Comparison of ENCODE assay signal across 7 cellular contexts in genomic region chr7:66044498-66044854, GRCh38. TPM values are rescaled to one million over a fixed set of nuclear protein-coding genes. Genes with fewer than 3 reads are reported as not detected.
DNase-seq lines count a peak whose midpoint lies in the region; ATAC-seq and TF ChIP-seq lines count a peak whose summit lies in the region.
"Not testable (repeated sequence)": the region's sequence is repeated elsewhere in the genome, so short reads cannot be mapped to it uniquely, and the experiment has no call there.

No MANE protein-coding gene starts in this region.

- not testable (repeated sequence) for H3K27ac ChIP-seq in right cardiac atrium (ENCODE audit: low read length); naive thymus-derived CD4-positive, alpha-beta T cell (ENCODE audit: low read depth, low read length); smooth muscle cell (ENCODE audit: low read depth)

- H3K36me3 Mint-ChIP-seq in T-helper 2 cell treated with Interferon-gamma antibody and Interleukin-4, amounts not matched to agents 5 μg/mL and 100 μg/mL, for 36 hours (ENCODE audit: low read depth); activated naive CD8-positive, alpha-beta T cell treated with anti-CD3 and anti-CD28 coated beads, Interleukin-2, amount 10 ng/mL, durations not matched to agents 7 days and 5 days; effector memory CD8-positive, alpha-beta T cell (ENCODE audit: insufficient read depth); naive thymus-derived CD4-positive, alpha-beta T cell: not testable (repeated sequence)

- H3K27me3 ChIP-seq in right cardiac atrium (ENCODE audit: control insufficient read depth, insufficient read depth); naive thymus-derived CD4-positive, alpha-beta T cell (ENCODE audit: control insufficient read depth in 2 of 2, insufficient read depth in 2 of 2, low read length in 2 of 2); smooth muscle cell (ENCODE audit: low read depth): not testable (repeated sequence)

- POLR2A ChIA-PET in activated naive CD8-positive, alpha-beta T cell treated with anti-CD3 and anti-CD28 coated beads, Interleukin-2, amount 10 ng/mL, durations not matched to agents 7 days and 5 days (lab: Charles Lee); naive thymus-derived CD4-positive, alpha-beta T cell (lab: Charles Lee): not testable (repeated sequence)

- not testable (repeated sequence) for H3K79me2 ChIP-seq in smooth muscle cell (ENCODE audit: low read depth)

- not testable (repeated sequence) for H4K20me1 ChIP-seq in smooth muscle cell (ENCODE audit: low read depth)

- not testable (repeated sequence) for H3K9me3 Mint-ChIP-seq in T-helper 2 cell treated with Interferon-gamma antibody and Interleukin-4, amounts not matched to agents 5 μg/mL and 100 μg/mL, for 36 hours; activated naive CD8-positive, alpha-beta T cell treated with anti-CD3 and anti-CD28 coated beads, Interleukin-2, amount 10 ng/mL, durations not matched to agents 7 days and 5 days; effector memory CD8-positive, alpha-beta T cell; naive thymus-derived CD4-positive, alpha-beta T cell

- not testable (repeated sequence) for TF ChIP-seq CTCF in smooth muscle cell (IDR thresholded peaks at IDR 0.05; ENCODE audit: borderline replicate concordance, insufficient read depth, poor library complexity, severe bottlenecking)

- H3K4me2 ChIP-seq in smooth muscle cell = peak overlapping the region; percentile 88

- CTCF ChIA-PET in naive thymus-derived CD4-positive, alpha-beta T cell (lab: Charles Lee) = interaction anchor here (0.6 to 0.7 kb wide), 2 partner anchors 28 to 831 kb away, joined by 3 to 5 read pairs; no protein-coding TSS in a partner anchor

- DNase-seq in T-helper 2 cell treated with Interferon-gamma antibody and Interleukin-4, amounts not matched to agents 5 μg/mL and 100 μg/mL, for 36 hours (ENCODE audit: low spot score); activated naive CD8-positive, alpha-beta T cell treated with anti-CD3 and anti-CD28 coated beads, Interleukin-2, amount 10 ng/mL, durations not matched to agents 7 days and 5 days; effector memory CD8-positive, alpha-beta T cell; right cardiac atrium; naive thymus-derived CD4-positive, alpha-beta T cell; smooth muscle cell (lab: John Stamatoyannopoulos, UW; ENCODE audit: unreplicated experiment): not testable (repeated sequence)

- intact Hi-C loops in right cardiac atrium (cut with DNase I); naive thymus-derived CD4-positive, alpha-beta T cell (cut with micrococcal nuclease): not testable (repeated sequence)

- 25% methylated on average over 17 of the region's 17 CpGs for WGBS in right cardiac atrium
- 26% methylated on average over 17 of the region's 17 CpGs for WGBS in smooth muscle cell (ENCODE audit: low lambda C conversion rate)

- peak; percentile 1 for ATAC-seq in GM19463 (IDR thresholded peaks at IDR 0.05; ENCODE audit: unreplicated experiment)
- ATAC-seq in activated naive CD8-positive, alpha-beta T cell treated with anti-CD3 and anti-CD28 coated beads, Interleukin-2, amount 10 ng/mL, durations not matched to agents 7 days and 5 days (ENCODE audit: low read depth); effector memory CD8-positive, alpha-beta T cell (replicated peaks); right cardiac atrium; naive thymus-derived CD4-positive, alpha-beta T cell: not testable (repeated sequence)

- not testable (repeated sequence) for H3K27ac Mint-ChIP-seq in T-helper 2 cell treated with Interferon-gamma antibody and Interleukin-4, amounts not matched to agents 5 μg/mL and 100 μg/mL, for 36 hours; activated naive CD8-positive, alpha-beta T cell treated with anti-CD3 and anti-CD28 coated beads, Interleukin-2, amount 10 ng/mL, durations not matched to agents 7 days and 5 days; naive thymus-derived CD4-positive, alpha-beta T cell
- peak overlapping the region in 1 of 2 donors; percentile 49 for H3K27ac Mint-ChIP-seq in effector memory CD8-positive, alpha-beta T cell

- H3K4me1 ChIP-seq in right cardiac atrium (ENCODE audit: control insufficient read depth, insufficient read depth, low read length); naive thymus-derived CD4-positive, alpha-beta T cell (ENCODE audit: control insufficient read depth in 2 of 2, insufficient read depth in 2 of 2, low read length in 2 of 2); smooth muscle cell (ENCODE audit: low read depth): not testable (repeated sequence)

- not testable (repeated sequence) for H3K4me1 Mint-ChIP-seq in T-helper 2 cell treated with Interferon-gamma antibody and Interleukin-4, amounts not matched to agents 5 μg/mL and 100 μg/mL, for 36 hours (ENCODE audit: low read depth); activated naive CD8-positive, alpha-beta T cell treated with anti-CD3 and anti-CD28 coated beads, Interleukin-2, amount 10 ng/mL, durations not matched to agents 7 days and 5 days; effector memory CD8-positive, alpha-beta T cell (ENCODE audit: low read depth in 2 of 2); naive thymus-derived CD4-positive, alpha-beta T cell

- H3K4me3 ChIP-seq in right cardiac atrium (ENCODE audit: low read length) (peak overlapping the region; percentile 22), smooth muscle cell (peak overlapping the region; percentile 51)
- H3K4me3 ChIP-seq in naive thymus-derived CD4-positive, alpha-beta T cell (ENCODE audit: low read length) = not testable (repeated sequence)

- H3F3A ChIP-seq in smooth muscle cell (ENCODE audit: low read depth) = not testable (repeated sequence)

- not testable (repeated sequence) for H3K36me3 ChIP-seq in naive thymus-derived CD4-positive, alpha-beta T cell (ENCODE audit: control insufficient read depth in 2 of 3, insufficient read depth in 3 of 3, low read length in 3 of 3); smooth muscle cell (ENCODE audit: low read depth)

- peaks cover 13% of the 10 kb centered on the region for H3K27me3 Mint-ChIP-seq in T-helper 2 cell treated with Interferon-gamma antibody and Interleukin-4, amounts not matched to agents 5 μg/mL and 100 μg/mL, for 36 hours (ENCODE audit: low read depth)
- peaks cover 31% of the 10 kb centered on the region for H3K27me3 Mint-ChIP-seq in activated naive CD8-positive, alpha-beta T cell treated with anti-CD3 and anti-CD28 coated beads, Interleukin-2, amount 10 ng/mL, durations not matched to agents 7 days and 5 days
- peaks cover 10 to 13% of the 10 kb centered on the region in 2 donors for H3K27me3 Mint-ChIP-seq in effector memory CD8-positive, alpha-beta T cell
- peaks cover 7 to 27% (median 14%) of the 10 kb centered on the region in 5 donors for H3K27me3 Mint-ChIP-seq in naive thymus-derived CD4-positive, alpha-beta T cell

- H3K4me3 Mint-ChIP-seq in T-helper 2 cell treated with Interferon-gamma antibody and Interleukin-4, amounts not matched to agents 5 μg/mL and 100 μg/mL, for 36 hours = peak overlapping the region; percentile 72
- H3K4me3 Mint-ChIP-seq in activated naive CD8-positive, alpha-beta T cell treated with anti-CD3 and anti-CD28 coated beads, Interleukin-2, amount 10 ng/mL, durations not matched to agents 7 days and 5 days = peak overlapping the region; percentile 74
- H3K4me3 Mint-ChIP-seq in effector memory CD8-positive, alpha-beta T cell = peak overlapping the region; percentile 67 to 76
- H3K4me3 Mint-ChIP-seq in naive thymus-derived CD4-positive, alpha-beta T cell = peak overlapping the region; percentile 73 to 88 (median 82)

- H3K9me3 ChIP-seq in right cardiac atrium (ENCODE audit: control insufficient read depth, low read length); naive thymus-derived CD4-positive, alpha-beta T cell (ENCODE audit: control insufficient read depth in 2 of 3, low read length in 3 of 3); smooth muscle cell (replicated peaks; ENCODE audit: low read depth): not testable (repeated sequence)

- not testable (repeated sequence) for H3K9ac ChIP-seq in smooth muscle cell (ENCODE audit: low read depth)

- peak overlapping the region; percentile 88 for H2AFZ ChIP-seq in smooth muscle cell (ENCODE audit: low read depth)

RNA-seq across cellular contexts. Expression of gene ASL, which starts 31.1 kb away (rescaled TPM):
- 10 to 100 TPM; 27.0 to 28.8 TPM for total RNA-seq in activated naive CD8-positive, alpha-beta T cell treated with anti-CD3 and anti-CD28 coated beads, Interleukin-2, amount 10 ng/mL, durations not matched to agents 7 days and 5 days
- 10 to 100 TPM in 3 of 4 donors, 1 to 10 TPM in 1; 9.6 to 13.8 (median 11.2) TPM for total RNA-seq in right cardiac atrium
- 11.2 TPM for polyA plus RNA-seq in right cardiac atrium
- total RNA-seq in naive thymus-derived CD4-positive, alpha-beta T cell = 10 to 100 TPM; 11.3 to 29.7 (median 12.8) TPM
- polyA plus RNA-seq in naive thymus-derived CD4-positive, alpha-beta T cell = 1 to 10 TPM; 4.9 to 6.7 TPM
- 12.3 and 12.4 TPM in 2 replicates for total RNA-seq in smooth muscle cell
- polyA plus RNA-seq in smooth muscle cell = 26.1 and 31.5 TPM in 2 replicates
